In the genomic region with DNA sequence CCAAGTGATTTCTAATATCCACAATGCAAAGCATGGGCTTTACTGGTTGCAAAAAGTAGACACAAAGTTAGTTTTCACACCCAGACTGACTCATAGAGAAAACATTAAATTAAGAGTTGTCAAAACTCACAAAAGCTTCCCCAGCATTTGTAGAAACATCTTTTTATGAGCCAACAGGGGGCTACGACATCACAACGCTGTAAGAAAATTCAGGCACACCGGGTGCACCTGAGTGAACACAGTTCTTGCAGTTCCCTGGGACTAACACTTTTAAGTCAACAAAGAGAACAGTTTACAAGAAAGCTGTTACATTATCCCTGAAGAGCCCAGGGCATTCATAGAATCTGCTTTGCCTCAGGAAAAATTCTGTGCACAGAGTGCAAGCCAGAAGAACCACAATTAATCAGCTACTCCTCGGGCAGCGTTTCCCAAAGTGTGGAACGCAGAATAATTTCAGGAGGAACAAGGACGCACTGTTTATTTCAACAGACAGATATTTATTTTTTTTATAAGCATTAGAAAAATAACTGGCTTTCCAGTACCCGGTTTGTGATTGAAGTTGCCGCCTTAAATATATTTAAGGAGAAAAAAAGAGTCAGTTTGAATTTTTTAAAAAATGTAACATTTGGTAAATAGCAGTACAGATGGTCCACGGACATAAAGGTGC, we compare ENCODE assay signal across 7 cellular contexts. TPM values are rescaled to one million over a fixed set of nuclear protein-coding genes. Genes with fewer than 3 reads are reported as not detected.
DNase-seq lines count a peak whose midpoint lies in the region; ATAC-seq and TF ChIP-seq lines count a peak whose summit lies in the region.

No MANE protein-coding gene starts in this region.

- no peak overlapping the region for H3K18ac ChIP-seq in mesendoderm (ENCODE audit: low read length)

- ATAC-seq in aorta (ENCODE audit: low FRiP score) (no peak), HG03196 (IDR thresholded peaks at IDR 0.05; ENCODE audit: unreplicated experiment) (no peak)

- no peak overlapping the region for H2BK120ac ChIP-seq in mesendoderm (ENCODE audit: low read depth, low read length)

- H3K4me1 ChIP-seq in mesendoderm (ENCODE audit: control insufficient read depth, low read depth, low read length) (peaks cover 7% of the 10 kb centered on the region), aorta (ENCODE audit: control insufficient read depth in 1 of 2, insufficient read depth in 2 of 2, low read length in 2 of 2) (peaks cover 4 to 5% of the 10 kb centered on the region in 2 donors)

- peaks cover 7% of the 10 kb centered on the region for H3K79me1 ChIP-seq in mesendoderm (ENCODE audit: low read length)

- H3K23ac ChIP-seq in mesendoderm (ENCODE audit: low read length) = peak overlapping the region; percentile 66

- H3K27ac ChIP-seq in mesendoderm (ENCODE audit: low read depth, low read length) (peak overlapping the region; percentile 98), aorta (ENCODE audit: low read depth in 1 of 2, low read length in 2 of 2) (peak overlapping the region in 1 of 2 donors; percentile 91)

- WGBS in mesendoderm (ENCODE audit: extremely low coverage, insufficient coverage, low lambda C conversion rate) = no CpG with 5 or more reads among the region's 10 CpGs
- 3% methylated on average over 10 of the region's 10 CpGs for WGBS in aorta, 2 donors

- no peak overlapping the region for H4K8ac ChIP-seq in mesendoderm (ENCODE audit: low read depth, low read length)

- peak overlapping the region; percentile 100 for H3K56ac ChIP-seq in mesendoderm (ENCODE audit: low read length)

- H2AK5ac ChIP-seq in mesendoderm (ENCODE audit: low read length) = no peak overlapping the region

- H3K4me3 ChIP-seq in cardiac fibroblast (replicated peaks in 1 of 2; ENCODE audit: low read depth in 2 of 2, low read length in 2 of 2) (peak overlapping the region; percentile 86 to 88), mesendoderm (ENCODE audit: low read length) (peak overlapping the region; percentile 97), aorta (ENCODE audit: low read length in 2 of 2) (peak overlapping the region; percentile 73 to 78)

- H3K9me3 ChIP-seq in aorta (ENCODE audit: control insufficient read depth, low read length) = no peaks in the 10 kb centered on the region

- H2BK5ac ChIP-seq in mesendoderm (ENCODE audit: low read length) = no peak overlapping the region

- H3K79me2 ChIP-seq in mesendoderm (ENCODE audit: control insufficient read depth, insufficient read depth, low read length) = peaks cover 49% of the 10 kb centered on the region

- no peaks in the 10 kb centered on the region for H3K27me3 ChIP-seq in mesendoderm (ENCODE audit: insufficient read depth, low read length, poor library complexity)
- H3K27me3 ChIP-seq in aorta (ENCODE audit: control insufficient read depth in 1 of 2, insufficient read depth in 2 of 2, low read length in 1 of 2) = no peaks in the 10 kb centered on the region

- H3K4me2 ChIP-seq in mesendoderm (ENCODE audit: low read length) = peak overlapping the region; percentile 95

- H2BK15ac ChIP-seq in mesendoderm (replicated peaks; ENCODE audit: low read depth) = no peak overlapping the region

- intact Hi-C loops in aorta (cut with DNase I) = loop anchor here (2.0 to 10.0 kb wide), 3 partner anchors 116 to 318 kb away; a partner anchor contains a TSS

- peak; percentile 23 for DNase-seq in GM03348 (ENCODE audit: low spot score)
- DNase-seq in MV-4-11 (lab: John Stamatoyannopoulos, UW) = peak; percentile 18
- peak; percentile 8 to 22 for DNase-seq in cardiac fibroblast (ENCODE audit: low read depth in 2 of 2)
- DNase-seq in mesendoderm = no peak
- DNase-seq in aorta = no peak
- no peak for DNase-seq in iPS-NIHi7 (ENCODE audit: extremely low spot score)

- H3K4ac ChIP-seq in mesendoderm (ENCODE audit: low read depth, low read length) = no peak overlapping the region

- H3K36me3 ChIP-seq in mesendoderm (ENCODE audit: control insufficient read depth, insufficient read depth, low read length) = no peaks in the 10 kb centered on the region
- H3K36me3 ChIP-seq in aorta (ENCODE audit: control insufficient read depth in 1 of 2, insufficient read depth in 2 of 2, low read length in 1 of 2) = no peaks in the 10 kb centered on the region

- no peak overlapping the region for H4K5ac ChIP-seq in mesendoderm (ENCODE audit: low read length)

- TF ChIP-seq CTCF in cardiac fibroblast (IDR thresholded peaks at IDR 0.05; ENCODE audit: low read depth, low read length) = no peak

- H3K9ac ChIP-seq in mesendoderm (ENCODE audit: low read length) = peak overlapping the region; percentile 99

RNA-seq across cellular contexts. Expression of a gene that starts 1.2 kb away (rescaled TPM):
- polyA plus RNA-seq in mesendoderm (2013, experiment 1 of 2) = 39.6 TPM
- polyA plus RNA-seq in mesendoderm (2013, experiment 2 of 2) = 39.5 TPM
- total RNA-seq in aorta = 10 to 100 TPM; 18.6 to 23.7 TPM
- polyA plus RNA-seq in aorta = 10 to 100 TPM in 1 of 2 donors, 1 to 10 TPM in 1; 8.5 to 10.4 TPM

RNA-seq across cellular contexts. Expression of a gene that starts 29.6 kb away (rescaled TPM):
- 8.0 TPM for polyA plus RNA-seq in mesendoderm (2013, experiment 1 of 2)
- polyA plus RNA-seq in mesendoderm (2013, experiment 2 of 2) = 7.9 TPM
- total RNA-seq in aorta = 10 to 100 TPM; 20.9 to 36.1 TPM
- 10 to 100 TPM in 1 of 2 donors, 1 to 10 TPM in 1; 8.6 to 47.7 TPM for polyA plus RNA-seq in aorta

RNA-seq across cellular contexts. Expression of a gene that starts 59.5 kb away (rescaled TPM):
- polyA plus RNA-seq in mesendoderm (2013, experiment 1 of 2) = 20.5 TPM
- polyA plus RNA-seq in mesendoderm (2013, experiment 2 of 2) = 21.4 TPM
- total RNA-seq in aorta = 1 to 10 TPM in 1 of 2 donors, under 1 TPM in 1; 0.94 to 2.4 TPM
- polyA plus RNA-seq in aorta = not detected

Comparison
In these comparisons a context has a peak if more than half of its experiments do, and no peak if none do; other contexts are left out.
1. DNase-seq: peak in GM03348 (single experiment), MV-4-11 (single experiment) and cardiac fibroblast (2 of 2); none in mesendoderm (single experiment), aorta (0 of 2) and iPS-NIHi7 (single experiment).
2. Peak in every context shown above with its lines, with median percentiles within 50 percentile points of each other: H3K4me3 ChIP-seq.